29 cellular contexts compared by ENCODE assay signal in genomic region chr17:27157297-27157696, GRCh38.
"Had no signal": no experiment of that assay in that cellular context is flagged by ENCODE, and none has a peak within 500 bp of the region (broad histone marks: within the 10 kb centered on the region; RNA-seq: fewer than 3 reads in every experiment).

No MANE protein-coding gene starts in this region.

- H3K4me1 ChIP-seq: SJCRH30 had no signal

- FAIRE-seq: bronchial epithelial cell had no signal

- H3K4me3 ChIP-seq: PC-9, SJCRH30, SK-N-MC had no signal

- H3K27me3 ChIP-seq: SJCRH30 had no signal

- H2AFZ ChIP-seq: PC-9 had no signal

- H3K27ac ChIP-seq: KMS-11, PC-9, SJCRH30, SK-N-MC had no signal

- DNase-seq: activated CD4-positive, alpha-beta T cell treated with anti-CD3 and anti-CD28 coated beads, Interleukin-2, amount 10 ng/mL, durations not matched to agents 7 days and 5 days; activated CD4-positive, alpha-beta T cell treated with anti-CD3 and anti-CD28 coated beads, Interleukin-2, amount 50 U/mL, for 48 hours; activated CD8-positive, alpha-beta T cell treated with anti-CD3 and anti-CD28 coated beads, Interleukin-2, amount 10 ng/mL, durations not matched to agents 7 days and 5 days; activated naive CD4-positive, alpha-beta T cell treated with anti-CD3 and anti-CD28 coated beads, Interleukin-2, amount 10 ng/mL, durations not matched to agents 7 days and 5 days; activated naive CD8-positive, alpha-beta T cell treated with anti-CD3 and anti-CD28 coated beads, Interleukin-2, amount 50 U/mL, for 24 hours; activated T-cell treated with anti-CD3 and anti-CD28 coated beads, Interleukin-2, amount 50 U/mL, for 24 hours; anterior cingulate cortex; central memory CD4-positive, alpha-beta T cell; MM.1S; NCI-H1092 treated with DMSO at 0.1 percent for 48 hours; NCI-H146; NCI-H187; NCI-H2029 treated with DMSO at 0.1 percent for 48 hours; NCI-H2107; NCI-H2171; NCI-H510A; NCI-H526; NCI-H748 treated with DMSO at 0.1 percent for 48 hours; NK-92 treated with Interleukin-12 subunit alpha and Interleukin-12 subunit beta, amount 100 ng/mL, for 24 hours; PC-9; SHP77; SJCRH30; T1000 had no signal

- H3K9me3 Mint-ChIP-seq: activated CD4-positive, alpha-beta T cell treated with anti-CD3 and anti-CD28 coated beads, Interleukin-2, amount 10 ng/mL, durations not matched to agents 7 days and 5 days; activated naive CD8-positive, alpha-beta T cell treated with anti-CD3 and anti-CD28 coated beads, Interleukin-2, amount 50 U/mL, for 24 hours; activated T-cell treated with anti-CD3 and anti-CD28 coated beads, Interleukin-2, amount 50 U/mL, for 24 hours had no signal

- H3K27ac Mint-ChIP-seq: activated CD4-positive, alpha-beta T cell treated with anti-CD3 and anti-CD28 coated beads, Interleukin-2, amount 10 ng/mL, durations not matched to agents 7 days and 5 days; activated CD8-positive, alpha-beta T cell treated with anti-CD3 and anti-CD28 coated beads, Interleukin-2, amount 10 ng/mL, durations not matched to agents 7 days and 5 days; activated naive CD4-positive, alpha-beta T cell treated with anti-CD3 and anti-CD28 coated beads, Interleukin-2, amount 10 ng/mL, durations not matched to agents 7 days and 5 days; activated naive CD8-positive, alpha-beta T cell; activated naive CD8-positive, alpha-beta T cell treated with anti-CD3 and anti-CD28 coated beads, Interleukin-2, amount 50 U/mL, for 24 hours; activated T-cell treated with anti-CD3 and anti-CD28 coated beads, Interleukin-2, amount 50 U/mL, for 24 hours; activated T-helper 2 cell treated with anti-CD3 and anti-CD28 coated beads, Interferon-gamma antibody, Interleukin-2, Interleukin-4, amounts not matched to agents 10 μg/mL and 5 μg/mL and 100 μg/mL, durations not matched to agents 14 hours and 24 hours and 36 hours; brain had no signal

- H3K36me3 ChIP-seq: SJCRH30 had no signal

- H3K4me1 Mint-ChIP-seq: activated CD4-positive, alpha-beta T cell treated with anti-CD3 and anti-CD28 coated beads, Interleukin-2, amount 10 ng/mL, durations not matched to agents 7 days and 5 days; activated naive CD4-positive, alpha-beta T cell treated with anti-CD3 and anti-CD28 coated beads, Interleukin-2, amount 10 ng/mL, durations not matched to agents 7 days and 5 days; activated naive CD8-positive, alpha-beta T cell treated with anti-CD3 and anti-CD28 coated beads, Interleukin-2, amount 50 U/mL, for 24 hours; brain had no signal

- ATAC-seq: activated CD8-positive, alpha-beta T cell treated with anti-CD3 and anti-CD28 coated beads, Interleukin-2, amount 10 ng/mL, durations not matched to agents 7 days and 5 days; activated naive CD8-positive, alpha-beta T cell treated with anti-CD3 and anti-CD28 coated beads, Interleukin-2, amount 50 U/mL, for 24 hours had no signal

- H3K4me3 Mint-ChIP-seq: activated CD4-positive, alpha-beta T cell treated with anti-CD3 and anti-CD28 coated beads, Interleukin-2, amount 10 ng/mL, durations not matched to agents 7 days and 5 days; activated CD8-positive, alpha-beta T cell treated with anti-CD3 and anti-CD28 coated beads, Interleukin-2, amount 10 ng/mL, durations not matched to agents 7 days and 5 days; activated naive CD4-positive, alpha-beta T cell treated with anti-CD3 and anti-CD28 coated beads, Interleukin-2, amount 10 ng/mL, durations not matched to agents 7 days and 5 days; activated naive CD8-positive, alpha-beta T cell; activated naive CD8-positive, alpha-beta T cell treated with anti-CD3 and anti-CD28 coated beads, Interleukin-2, amount 50 U/mL, for 24 hours; activated T-cell treated with anti-CD3 and anti-CD28 coated beads, Interleukin-2, amount 50 U/mL, for 24 hours; brain had no signal

- H3K9ac ChIP-seq: KMS-11 had no signal

- H3K4me2 ChIP-seq: KMS-11, PC-9 had no signal

- H3K27me3 Mint-ChIP-seq: activated CD4-positive, alpha-beta T cell treated with anti-CD3 and anti-CD28 coated beads, Interleukin-2, amount 10 ng/mL, durations not matched to agents 7 days and 5 days; activated naive CD4-positive, alpha-beta T cell treated with anti-CD3 and anti-CD28 coated beads, Interleukin-2, amount 10 ng/mL, durations not matched to agents 7 days and 5 days; activated naive CD8-positive, alpha-beta T cell; activated naive CD8-positive, alpha-beta T cell treated with anti-CD3 and anti-CD28 coated beads, Interleukin-2, amount 50 U/mL, for 24 hours; activated T-cell treated with anti-CD3 and anti-CD28 coated beads, Interleukin-2, amount 50 U/mL, for 24 hours had no signal

- H3K36me3 Mint-ChIP-seq: activated naive CD4-positive, alpha-beta T cell treated with anti-CD3 and anti-CD28 coated beads, Interleukin-2, amount 10 ng/mL, durations not matched to agents 7 days and 5 days; activated naive CD8-positive, alpha-beta T cell; brain had no signal
